ENCODE assay signal across 7 cellular contexts in genomic region chr22:46449116-46449691, GRCh38.
"Had no signal": no experiment of that assay in that cellular context is flagged by ENCODE, and none has a peak within 500 bp of the region (broad histone marks: within the 10 kb centered on the region; RNA-seq: fewer than 3 reads in every experiment).

No MANE protein-coding gene starts in this region.

- H3K9me3 ChIP-seq: HAP-1 had no signal

- ATAC-seq: GM23338, HCT116, HepG2, K562 had no signal

- H3K36me3 ChIP-seq: HAP-1 had no signal

- DNase-seq: H7, KG1 had no signal

- FAIRE-seq: HepG2, K562 had no signal

- H3K4me3 ChIP-seq: GM23338, HAP-1, K562 had no signal
